Comparison of ENCODE assay signal across 11 cellular contexts in the genomic region with DNA sequence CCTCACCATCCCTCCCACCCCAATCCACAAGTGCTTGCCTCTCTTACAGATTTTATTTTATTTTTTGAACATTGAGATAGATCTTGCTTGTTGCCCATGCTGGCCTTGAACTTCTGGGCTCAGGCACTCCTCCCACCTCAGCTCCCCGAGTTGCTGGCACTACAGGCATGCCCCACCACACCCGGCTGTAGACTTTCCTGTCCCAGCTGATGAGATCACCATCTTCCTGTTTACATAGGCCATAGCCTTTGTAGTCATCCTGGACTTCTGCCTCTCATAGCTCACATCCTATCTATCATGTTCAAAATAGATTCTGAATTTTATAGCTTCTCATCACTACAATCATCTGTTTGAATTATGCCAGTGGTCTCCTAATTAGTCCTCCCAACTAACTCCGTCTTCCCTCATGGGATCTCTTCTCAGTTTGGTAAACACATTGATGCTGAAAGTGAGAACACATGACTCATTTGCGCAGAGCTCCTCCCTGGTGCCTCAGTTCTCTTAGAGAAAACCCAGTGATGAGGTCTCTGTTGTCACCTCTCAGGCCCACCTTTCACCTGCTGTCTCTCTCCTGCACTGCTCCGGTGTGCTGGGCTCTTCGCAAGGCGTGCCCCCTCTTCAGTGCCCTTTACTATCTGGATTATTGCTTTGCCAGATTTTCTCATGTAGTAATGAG.
DNase-seq lines count a peak whose midpoint lies in the region; ATAC-seq, FAIRE-seq and TF ChIP-seq lines count a peak whose summit lies in the region.
"Had no signal": no experiment of that assay in that cellular context is flagged by ENCODE, and none has a peak within 500 bp of the region (broad histone marks: within the 10 kb centered on the region; RNA-seq: fewer than 3 reads in every experiment).

No MANE protein-coding gene starts in this region.

- peak overlapping the region; percentile 74 for H3K27ac Mint-ChIP-seq in activated CD8-positive, alpha-beta T cell treated with anti-CD3 and anti-CD28 coated beads, Interleukin-2, amount 10 ng/mL, durations not matched to agents 7 days and 5 days

- DNase-seq in D721Med (ENCODE audit: insufficient read length, low spot score) (no peak), HT1080 (ENCODE audit: low read depth) (peak; percentile 89), kidney tubule cell (ENCODE audit: low spot score) (peak; percentile 79), cerebellar nuclear complex (lab: John Stamatoyannopoulos, UW) (no peak), HK-2 (ENCODE audit: unreplicated experiment) (no peak), putamen (ENCODE audit: low spot score) (no peak)
- no peak for DNase-seq in activated CD8-positive, alpha-beta T cell treated with anti-CD3 and anti-CD28 coated beads, Interleukin-2, amount 10 ng/mL, durations not matched to agents 7 days and 5 days
- DNase-seq in activated CD8-positive, alpha-beta memory T cell treated with anti-CD3 and anti-CD28 coated beads, Interleukin-2, amount 50 U/mL, for 48 hours, result no peak
- DNase-seq: activated CD4-positive, alpha-beta T cell treated with anti-CD3 and anti-CD28 coated beads for 4 hours; caudate nucleus; NCI-H526 treated with DMSO at 0.1 percent for 48 hours had no signal

- H3K4me3 Mint-ChIP-seq in activated CD8-positive, alpha-beta T cell treated with anti-CD3 and anti-CD28 coated beads, Interleukin-2, amount 10 ng/mL, durations not matched to agents 7 days and 5 days, result no peak overlapping the region

- peaks cover 28% of the 10 kb centered on the region for H3K4me1 Mint-ChIP-seq in activated CD8-positive, alpha-beta T cell treated with anti-CD3 and anti-CD28 coated beads, Interleukin-2, amount 10 ng/mL, durations not matched to agents 7 days and 5 days (ENCODE audit: low read depth)

- H3K9me3 Mint-ChIP-seq in activated CD8-positive, alpha-beta T cell treated with anti-CD3 and anti-CD28 coated beads, Interleukin-2, amount 10 ng/mL, durations not matched to agents 7 days and 5 days (ENCODE audit: insufficient read depth), result no peaks in the 10 kb centered on the region

- H3K36me3 Mint-ChIP-seq in activated CD8-positive, alpha-beta T cell treated with anti-CD3 and anti-CD28 coated beads, Interleukin-2, amount 10 ng/mL, durations not matched to agents 7 days and 5 days (ENCODE audit: low read depth), result peaks cover 8% of the 10 kb centered on the region

- CTCF ChIA-PET in activated CD8-positive, alpha-beta T cell treated with anti-CD3 and anti-CD28 coated beads, Interleukin-2, amount 10 ng/mL, durations not matched to agents 7 days and 5 days (lab: Charles Lee), result interaction anchor here (1.7 kb wide), 1 partner anchor 21 kb away, joined by 3 read pairs; no protein-coding TSS in a partner anchor

- no peaks in the 10 kb centered on the region for H3K27me3 Mint-ChIP-seq in activated CD8-positive, alpha-beta T cell treated with anti-CD3 and anti-CD28 coated beads, Interleukin-2, amount 10 ng/mL, durations not matched to agents 7 days and 5 days (ENCODE audit: low read depth)

- POLR2A ChIA-PET in activated CD8-positive, alpha-beta T cell treated with anti-CD3 and anti-CD28 coated beads, Interleukin-2, amount 10 ng/mL, durations not matched to agents 7 days and 5 days (lab: Charles Lee), result no interaction called here

- no peak for ATAC-seq in activated CD8-positive, alpha-beta T cell treated with anti-CD3 and anti-CD28 coated beads, Interleukin-2, amount 10 ng/mL, durations not matched to agents 7 days and 5 days

- FAIRE-seq in D721Med (lab: Jason Lieb, UNC), result peak; percentile 81

- no peak for TF ChIP-seq CTCF in D721Med (IDR thresholded peaks at IDR 0.05; ENCODE audit: insufficient read depth, missing control alignments)

Comparison
In these comparisons a context has a peak if more than half of its experiments do, and no peak if none do; other contexts are left out.
1. DNase-seq: peak in HT1080 (single experiment) and kidney tubule cell (single experiment); none in D721Med (single experiment), activated CD8-positive, alpha-beta T cell treated with anti-CD3 and anti-CD28 coated beads, Interleukin-2, amount 10 ng/mL, durations not matched to agents 7 days and 5 days (single experiment), cerebellar nuclear complex (0 of 2), activated CD8-positive, alpha-beta memory T cell treated with anti-CD3 and anti-CD28 coated beads, Interleukin-2, amount 50 U/mL, for 48 hours (single experiment), HK-2 (single experiment) and putamen (single experiment).